8 cellular contexts compared by ENCODE assay signal in the genomic region with DNA sequence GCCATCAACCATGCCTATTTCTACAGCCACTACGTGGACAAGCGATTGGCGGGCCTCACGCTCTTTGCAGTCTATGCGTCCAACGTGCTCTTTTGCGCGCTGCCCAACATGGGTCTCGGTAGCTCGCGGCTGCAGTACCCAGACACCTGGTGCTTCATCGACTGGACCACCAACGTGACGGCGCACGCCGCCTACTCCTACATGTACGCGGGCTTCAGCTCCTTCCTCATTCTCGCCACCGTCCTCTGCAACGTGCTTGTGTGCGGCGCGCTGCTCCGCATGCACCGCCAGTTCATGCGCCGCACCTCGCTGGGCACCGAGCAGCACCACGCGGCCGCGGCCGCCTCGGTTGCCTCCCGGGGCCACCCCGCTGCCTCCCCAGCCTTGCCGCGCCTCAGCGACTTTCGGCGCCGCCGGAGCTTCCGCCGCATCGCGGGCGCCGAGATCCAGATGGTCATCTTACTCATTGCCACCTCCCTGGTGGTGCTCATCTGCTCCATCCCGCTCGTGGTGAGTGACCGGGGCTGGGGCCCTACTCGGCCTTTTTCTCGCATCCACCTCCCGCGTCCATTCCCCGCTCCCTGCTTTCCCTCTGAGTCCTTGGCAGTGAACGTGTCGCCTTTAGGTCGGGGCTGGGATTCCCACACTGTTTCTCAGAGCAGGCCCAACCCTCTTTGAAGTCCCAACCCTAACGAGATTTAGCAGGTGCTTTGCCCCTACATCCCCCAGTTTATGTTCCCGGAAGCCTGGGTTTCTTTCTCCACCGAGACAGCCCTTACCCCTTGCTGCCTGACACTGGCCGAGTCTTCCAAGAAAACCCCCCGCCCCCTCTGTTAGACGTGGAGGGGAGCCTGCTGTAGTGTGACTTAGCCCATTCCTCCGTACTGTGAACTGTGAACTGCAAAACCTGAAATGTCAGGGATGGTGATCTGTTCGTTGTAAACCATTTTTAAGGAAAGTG. TPM values are rescaled to one million over a fixed set of nuclear protein-coding genes. Genes with fewer than 3 reads are reported as not detected.
DNase-seq lines count a peak whose midpoint lies in the region; ATAC-seq and TF ChIP-seq lines count a peak whose summit lies in the region.

No MANE protein-coding gene starts in this region.

- H3K27ac ChIP-seq in Karpas-422 (ENCODE audit: low read length) (no peak overlapping the region), prostate gland (peak overlapping the region; percentile 95 to 97)

- DNase-seq in Karpas-422 = no peak
- DNase-seq in activated effector memory CD4-positive, alpha-beta T cell treated with Interleukin-2 at 50 U/mL for 16 hours = peak; percentile 30
- peak; percentile 71 for DNase-seq in Right ventricle myocardium superior
- DNase-seq in prostate gland (ENCODE audit: low spot score) = no peak
- DNase-seq in HPDE6-E6E7 (ENCODE audit: extremely low spot score) = no peak
- no peak for DNase-seq in NCI-H446 (lab: John Stamatoyannopoulos, UW)

- H3K4me3 ChIP-seq in Karpas-422 (ENCODE audit: low read length) (peak overlapping the region; percentile 54), prostate gland (peak overlapping the region; percentile 61 to 68)

- TF ChIP-seq CTCF in prostate gland (IDR thresholded peaks at IDR 0.05) = no peak

- H2AFZ ChIP-seq in Karpas-422 (ENCODE audit: low read length) = peak overlapping the region; percentile 46; the same call in 1 of the 2 replicates

- no peaks in the 10 kb centered on the region for H3K9me2 ChIP-seq in Karpas-422 (replicated peaks; ENCODE audit: insufficient read depth, low read length)

- no peaks in the 10 kb centered on the region for H3K9me3 ChIP-seq in Karpas-422 (ENCODE audit: low read length)
- no peaks in the 10 kb centered on the region for H3K9me3 ChIP-seq in prostate gland

- peaks cover 4% of the 10 kb centered on the region; the same call in 1 of the 2 replicates for H4K20me1 ChIP-seq in Karpas-422 (ENCODE audit: insufficient read depth, low read depth, low read length)

- H3K36me3 ChIP-seq in Karpas-422 (ENCODE audit: insufficient read depth, low read length) (no peaks in the 10 kb centered on the region), prostate gland (no peaks in the 10 kb centered on the region)

- H3K4me1 ChIP-seq in Karpas-422 (ENCODE audit: low read length) (peaks cover 29% of the 10 kb centered on the region), prostate gland (replicated peaks) (peaks cover 17% of the 10 kb centered on the region)

- peaks cover 3% of the 10 kb centered on the region; the same call in 1 of the 2 replicates for H3K27me3 ChIP-seq in Karpas-422 (ENCODE audit: low read length)
- H3K27me3 ChIP-seq in prostate gland (replicated peaks; ENCODE audit: insufficient read depth) = peaks cover 2% of the 10 kb centered on the region

- peak; percentile 27 for ATAC-seq in GM18867 (IDR thresholded peaks at IDR 0.05; ENCODE audit: unreplicated experiment)
- no peak for ATAC-seq in Right ventricle myocardium superior (ENCODE audit: poor library complexity)
- ATAC-seq in HG02610 (IDR thresholded peaks at IDR 0.05; ENCODE audit: unreplicated experiment) = no peak

- TF ChIP-seq POLR2A in prostate gland (IDR thresholded peaks at IDR 0.05) = no peak

- H3K4me2 ChIP-seq in Karpas-422 (ENCODE audit: low read depth, low read length, poor library complexity, severe bottlenecking) = peak overlapping the region; percentile 77

- H3K9ac ChIP-seq in Karpas-422 (ENCODE audit: low read length) = peak overlapping the region; percentile 28; the same call in 1 of the 2 replicates

- H3K79me2 ChIP-seq in Karpas-422 (ENCODE audit: low read length) = no peaks in the 10 kb centered on the region

- WGBS in prostate gland = 17% methylated on average over 70 of the region's 71 CpGs

- intact Hi-C loops in Right ventricle myocardium superior (cut with DNase I) = loop anchor here (10.0 kb wide), 2 partner anchors 287 to 967 kb away; no protein-coding TSS in a partner anchor
- intact Hi-C loops in prostate gland (cut with DNase I) = no loop called here

RNA-seq across cellular contexts. Expression of gene PTGER4, which starts 1.9 kb away (rescaled TPM):
- not detected in 2 replicates for total RNA-seq in Karpas-422 (2014; rRNA removed; shearing (Covaris generic); ENCODE audit: low replicate concordance)
- total RNA-seq in Right ventricle myocardium superior (7.4 TPM), prostate gland (10 to 100 TPM; 22.0 to 78.3 TPM)

Comparison
In these comparisons a context has a peak if more than half of its experiments do, and no peak if none do; other contexts are left out.
1. DNase-seq: peak in activated effector memory CD4-positive, alpha-beta T cell treated with Interleukin-2 at 50 U/mL for 16 hours (single experiment) and Right ventricle myocardium superior (single experiment); none in Karpas-422 (single experiment), prostate gland (single experiment), HPDE6-E6E7 (single experiment) and NCI-H446 (0 of 2).